In the genomic region with DNA sequence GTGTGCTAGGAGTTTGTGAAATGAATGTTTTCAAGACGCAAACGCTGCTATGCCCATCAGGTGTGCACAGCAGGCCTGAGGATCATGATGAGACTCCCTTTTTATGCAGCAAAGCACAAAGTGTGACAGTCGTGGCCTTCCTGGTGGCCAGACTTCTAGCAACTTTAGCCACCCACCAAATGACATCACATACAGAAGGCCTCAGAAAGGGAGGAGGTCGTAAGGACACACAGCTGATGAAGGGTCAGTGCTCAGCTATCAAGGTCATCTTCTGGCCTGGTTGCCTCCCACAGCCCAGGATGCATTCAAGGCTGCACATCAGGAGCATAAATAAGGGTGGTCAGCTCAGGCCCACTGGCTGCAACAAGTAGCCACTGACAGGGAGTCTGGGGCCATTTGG, we compare ENCODE assay signal across 2 cellular contexts.
TF ChIP-seq lines count a peak whose summit lies in the region.

No MANE protein-coding gene starts in this region.

TF ChIP-seq in IMR-90, 13 proteins besides CTCF, POLR2A, EP300 and RAD21:
- TF ChIP-seq BHLHE40 (IDR thresholded peaks at IDR 0.05; ENCODE audit: low read depth, low read length): no peak
- TF ChIP-seq SMC3 (IDR thresholded peaks at IDR 0.05; ENCODE audit: low read depth, low read length): no peak
- TF ChIP-seq, protein P1, sequence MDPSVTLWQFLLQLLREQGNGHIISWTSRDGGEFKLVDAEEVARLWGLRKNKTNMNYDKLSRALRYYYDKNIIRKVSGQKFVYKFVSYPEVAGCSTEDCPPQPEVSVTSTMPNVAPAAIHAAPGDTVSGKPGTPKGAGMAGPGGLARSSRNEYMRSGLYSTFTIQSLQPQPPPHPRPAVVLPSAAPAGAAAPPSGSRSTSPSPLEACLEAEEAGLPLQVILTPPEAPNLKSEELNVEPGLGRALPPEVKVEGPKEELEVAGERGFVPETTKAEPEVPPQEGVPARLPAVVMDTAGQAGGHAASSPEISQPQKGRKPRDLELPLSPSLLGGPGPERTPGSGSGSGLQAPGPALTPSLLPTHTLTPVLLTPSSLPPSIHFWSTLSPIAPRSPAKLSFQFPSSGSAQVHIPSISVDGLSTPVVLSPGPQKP (IDR thresholded peaks at IDR 0.05; ENCODE audit: borderline replicate concordance, low read depth, low read length): no peak
- no peak for TF ChIP-seq CEBPB (IDR thresholded peaks at IDR 0.05; ENCODE audit: low read depth, low read length)
- no peak for TF ChIP-seq NFE2L2 (IDR thresholded peaks at IDR 0.05; ENCODE audit: low read depth, low read length)
- no peak for TF ChIP-seq RFX5 (IDR thresholded peaks at IDR 0.05; ENCODE audit: low read depth, low read length)
- no peak for TF ChIP-seq MAFK (IDR thresholded peaks at IDR 0.05; ENCODE audit: low read depth, low read length)
- no peak for TF ChIP-seq FOS (IDR thresholded peaks at IDR 0.05; ENCODE audit: low read depth, low read length)
- no peak for TF ChIP-seq CHD1 (IDR thresholded peaks at IDR 0.05; ENCODE audit: low read depth, low read length)
- no peak for TF ChIP-seq USF2 (IDR thresholded peaks at IDR 0.05; ENCODE audit: low read depth, low read length)
- no peak for TF ChIP-seq MXI1 (IDR thresholded peaks at IDR 0.05; ENCODE audit: borderline replicate concordance, low read depth, low read length)
- TF ChIP-seq RCOR1 (IDR thresholded peaks at IDR 0.05; ENCODE audit: insufficient replicate concordance, low read length): no peak
- no peak for TF ChIP-seq MAZ (IDR thresholded peaks at IDR 0.05; ENCODE audit: borderline replicate concordance, low read depth, low read length)

TF ChIP-seq in K562, 482 proteins besides CTCF, POLR2A, EP300 and RAD21:
- TF ChIP-seq ESRRA (IDR thresholded peaks at IDR 0.05; ENCODE audit: borderline replicate concordance, low read depth) (peak; percentile 59), CBX8 (IDR thresholded peaks at IDR 0.05; ENCODE audit: borderline replicate concordance, extremely low read depth, low read depth, low read length, poor library complexity, severe bottlenecking) (no peak), SMARCB1 (IDR thresholded peaks at IDR 0.05; ENCODE audit: insufficient read length, low read depth) (no peak), HIVEP1 (CRISPR knock-in tag; IDR thresholded peaks at IDR 0.05) (no peak), BCOR (IDR thresholded peaks at IDR 0.05) (no peak), MXI1 (IDR thresholded peaks at IDR 0.05; ENCODE audit: low read depth, low read length) (no peak), TOE1 (IDR thresholded peaks at IDR 0.05; ENCODE audit: borderline replicate concordance) (no peak), TOE1 (CRISPR knock-in tag; IDR thresholded peaks at IDR 0.05; ENCODE audit: borderline replicate concordance, low read depth) (no peak), CBX2 (IDR thresholded peaks at IDR 0.05; ENCODE audit: insufficient read depth, low read length, poor library complexity, severe bottlenecking) (no peak), CBFB (CRISPR knock-in tag; IDR thresholded peaks at IDR 0.05) (no peak)
- TF ChIP-seq, protein P2, sequence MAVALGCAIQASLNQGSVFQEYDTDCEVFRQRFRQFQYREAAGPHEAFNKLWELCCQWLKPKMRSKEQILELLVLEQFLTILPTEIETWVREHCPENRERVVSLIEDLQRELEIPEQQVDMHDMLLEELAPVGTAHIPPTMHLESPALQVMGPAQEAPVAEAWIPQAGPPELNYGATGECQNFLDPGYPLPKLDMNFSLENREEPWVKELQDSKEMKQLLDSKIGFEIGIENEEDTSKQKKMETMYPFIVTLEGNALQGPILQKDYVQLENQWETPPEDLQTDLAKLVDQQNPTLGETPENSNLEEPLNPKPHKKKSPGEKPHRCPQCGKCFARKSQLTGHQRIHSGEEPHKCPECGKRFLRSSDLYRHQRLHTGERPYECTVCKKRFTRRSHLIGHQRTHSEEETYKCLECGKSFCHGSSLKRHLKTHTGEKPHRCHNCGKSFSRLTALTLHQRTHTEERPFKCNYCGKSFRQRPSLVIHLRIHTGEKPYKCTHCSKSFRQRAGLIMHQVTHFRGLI (CRISPR knock-in tag; IDR thresholded peaks at IDR 0.05): no peak
- TF ChIP-seq, protein P3, sequence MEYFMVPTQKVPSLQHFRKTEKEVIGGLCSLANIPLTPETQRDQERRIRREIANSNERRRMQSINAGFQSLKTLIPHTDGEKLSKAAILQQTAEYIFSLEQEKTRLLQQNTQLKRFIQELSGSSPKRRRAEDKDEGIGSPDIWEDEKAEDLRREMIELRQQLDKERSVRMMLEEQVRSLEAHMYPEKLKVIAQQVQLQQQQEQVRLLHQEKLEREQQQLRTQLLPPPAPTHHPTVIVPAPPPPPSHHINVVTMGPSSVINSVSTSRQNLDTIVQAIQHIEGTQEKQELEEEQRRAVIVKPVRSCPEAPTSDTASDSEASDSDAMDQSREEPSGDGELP (CRISPR knock-in tag; IDR thresholded peaks at IDR 0.05; ENCODE audit: borderline replicate concordance): peak; percentile 61; the same call in 1 of the 2 replicates
